8 cellular contexts compared by ENCODE assay signal in the genomic region with DNA sequence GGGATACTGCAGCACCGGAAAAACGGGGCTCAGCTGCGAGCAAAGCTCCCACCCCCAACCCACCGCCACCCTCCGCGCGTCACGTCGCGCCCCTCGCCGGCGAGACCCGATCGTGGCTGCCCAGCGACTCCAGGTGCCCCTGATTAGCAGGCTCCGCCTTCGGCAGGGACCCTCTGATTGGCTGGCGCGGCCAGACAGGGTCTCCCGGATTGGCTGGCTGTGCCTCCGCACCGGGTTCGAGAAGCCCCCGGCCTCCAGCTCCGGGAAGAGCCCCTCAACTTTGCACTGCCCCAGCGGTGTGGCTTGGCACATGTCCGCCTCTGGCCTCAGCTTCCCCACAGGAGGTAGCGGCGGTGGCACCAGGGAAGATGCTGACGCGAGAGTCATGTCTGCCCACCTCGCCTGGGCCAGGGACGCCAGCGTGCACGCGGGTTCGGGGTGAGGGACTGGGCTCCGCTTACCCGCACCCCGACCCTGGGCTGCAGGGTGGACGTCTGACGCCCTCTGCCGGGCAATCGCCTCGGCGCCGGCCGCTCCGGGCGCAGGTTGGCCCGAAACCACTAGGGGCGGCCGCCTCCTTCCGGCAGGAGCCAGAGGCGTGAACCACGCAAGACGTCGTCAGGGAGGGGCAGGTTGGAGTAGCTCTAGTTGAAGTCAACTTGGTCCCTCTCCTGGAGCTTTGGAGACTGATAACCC. TPM values are rescaled to one million over a fixed set of nuclear protein-coding genes. Genes with fewer than 3 reads are reported as not detected.
DNase-seq lines count a peak whose midpoint lies in the region; ATAC-seq and TF ChIP-seq lines count a peak whose summit lies in the region.

No MANE protein-coding gene starts in this region.

- H3K4me1 Mint-ChIP-seq in natural killer cell: peaks cover 60 to 72% of the 10 kb centered on the region in 2 donors

- intact Hi-C loops in Panc1 (cut with micrococcal nuclease; ENCODE audit: unreplicated experiment): loop anchor here (2.0 to 5.0 kb wide), 2 partner anchors 95 to 97 kb away; partner anchors contain the start of gene PSMD9
- intact Hi-C loops in natural killer cell (cut with micrococcal nuclease): loop anchor here (1.0 to 5.0 kb wide), 5 partner anchors 8 to 97 kb away; partner anchors contain the start of genes PSMD9 and TMEM120B

- H3K4me3 Mint-ChIP-seq in natural killer cell: peak overlapping the region; percentile 95

- in situ Hi-C loops in Panc1 (cut with HindIII; ENCODE audit: low pct_unique_long_range_greater_than_20kb, low sequenced_read_pairs): no loop called here

- H3K4me2 ChIP-seq in fibroblast of lung (ENCODE audit: extremely low read depth, insufficient read depth, low read length): peak overlapping the region; percentile 97

- H3K4me3 ChIP-seq in Panc1 (ENCODE audit: low read depth in 2 of 2, low read length in 2 of 2): peak overlapping the region; percentile 75 to 77
- H3K4me3 ChIP-seq in fibroblast of lung (replicated peaks in 1 of 4; ENCODE audit: control extremely low read depth in 1 of 4, insufficient read depth in 1 of 4, low read depth in 3 of 4, low read length in 4 of 4): peak overlapping the region; percentile 48 to 64 (median 62)

- POLR2A ChIA-PET in Panc1 (lab: Charles Lee): interaction anchor here (1.2 to 1.5 kb wide), 2 partner anchors 8 to 17 kb away, joined by 3 read pairs; no protein-coding TSS in a partner anchor

- H3K36me3 ChIP-seq in Panc1 (ENCODE audit: control insufficient read depth, insufficient read depth, low read length): peaks cover 4% of the 10 kb centered on the region; the same call in 1 of the 2 replicates
- peaks cover 10% of the 10 kb centered on the region for H3K36me3 ChIP-seq in fibroblast of lung (ENCODE audit: control insufficient read depth, insufficient read depth, low read length)

- peak overlapping the region; percentile 69 for H2AFZ ChIP-seq in fibroblast of lung (ENCODE audit: low read length)

- H3K9me3 Mint-ChIP-seq in natural killer cell: no peaks in the 10 kb centered on the region

- H3K79me2 ChIP-seq in fibroblast of lung (ENCODE audit: control insufficient read depth, insufficient read depth, low read length): peaks cover 27% of the 10 kb centered on the region

- peak overlapping the region; percentile 46 for H3K9ac ChIP-seq in fibroblast of lung (ENCODE audit: insufficient read depth, low read length)

- peak; percentile 40 for ATAC-seq in GM21515 (IDR thresholded peaks at IDR 0.05; ENCODE audit: unreplicated experiment)
- ATAC-seq in Panc1: peak; percentile 66
- peak; percentile 48 to 81 (median 59) for ATAC-seq in natural killer cell
- peak; percentile 65 for ATAC-seq in stimulated activated naive CD8-positive, alpha-beta T cell treated with anti-CD3 and anti-CD28 coated beads, Interleukin-15, Interleukin-2, amounts not matched to agents 100 U/mL and 50 U/mL, for 24 hours

- CTCF ChIA-PET in Panc1 (lab: Charles Lee): interaction anchor here (0.5 to 4.3 kb wide), 17 partner anchors 9 to 241 kb away, joined by 3 to 72 read pairs (median 4); partner anchors contain the start of genes CFAP251, PSMD9 and SETD1B

- TF ChIP-seq CTCF in Panc1 (IDR thresholded peaks at IDR 0.05): peak; percentile 97
- peak; percentile 97 to 98 for TF ChIP-seq CTCF in fibroblast of lung (conservative IDR thresholded peaks at IDR 0.05 in 1 of 2, IDR thresholded peaks at IDR 0.05 in 1 of 2; ENCODE audit: low read depth in 1 of 2, low read length in 2 of 2)
- peak; percentile 97 for TF ChIP-seq CTCF in natural killer cell (IDR thresholded peaks at IDR 0.05)

- H3K27ac ChIP-seq in Panc1 (ENCODE audit: low read length): peak overlapping the region; percentile 91
- peak overlapping the region; percentile 90 for H3K27ac ChIP-seq in fibroblast of lung (ENCODE audit: insufficient read depth, low read length)

- no TSS peak for BruUV-seq in Panc1 (replicated peaks; lab: Mats Ljungman, UMichigan)

- H4K20me1 ChIP-seq in fibroblast of lung (ENCODE audit: control insufficient read depth, extremely low read depth, insufficient read depth, low read length): no peaks in the 10 kb centered on the region

- no peaks in the 10 kb centered on the region for H3K27me3 Mint-ChIP-seq in natural killer cell (ENCODE audit: low read depth in 2 of 2)

- H3K4me1 ChIP-seq in Panc1 (ENCODE audit: control insufficient read depth, insufficient read depth, low read length) (peaks cover 68% of the 10 kb centered on the region), fibroblast of lung (ENCODE audit: control insufficient read depth, extremely low read depth, insufficient read depth, low read length) (peaks cover 39% of the 10 kb centered on the region)

- DNase-seq in DMS 273 treated with DMSO at 0.1 percent for 48 hours (lab: John Stamatoyannopoulos, UW) (peak; percentile 61), HuH-7 (ENCODE audit: low spot score) (peak; percentile 92), Panc1 (ENCODE audit: low read depth, low spot score) (no peak), activated T-helper 1 cell treated with Interleukin-2 at 50 U/mL for 16 hours (ENCODE audit: low read depth) (peak; percentile 93), fibroblast of lung (ENCODE audit: low read depth in 2 of 2) (peak; percentile 91), natural killer cell (peak; percentile 97)
- DNase-seq in stimulated activated naive CD8-positive, alpha-beta T cell treated with anti-CD3 and anti-CD28 coated beads, Interleukin-15, Interleukin-2, amounts not matched to agents 100 U/mL and 50 U/mL, for 24 hours: peak; percentile 97

- no peaks in the 10 kb centered on the region for H3K9me3 ChIP-seq in Panc1 (ENCODE audit: control insufficient read depth, insufficient read depth, low read depth, low read length)
- H3K9me3 ChIP-seq in fibroblast of lung (ENCODE audit: control insufficient read depth, insufficient read depth, low read depth, low read length): no peaks in the 10 kb centered on the region

- peak overlapping the region; percentile 100 for H3K27ac Mint-ChIP-seq in natural killer cell

- H3K27me3 ChIP-seq in Panc1 (ENCODE audit: control insufficient read depth, insufficient read depth, low read length) (no peaks in the 10 kb centered on the region), fibroblast of lung (ENCODE audit: control insufficient read depth, insufficient read depth, low read length) (no peaks in the 10 kb centered on the region)

- no peaks in the 10 kb centered on the region for H3K36me3 Mint-ChIP-seq in natural killer cell

RNA-seq across cellular contexts. Expression of gene RHOF, which starts 0.5 kb away (rescaled TPM):
- 71.8 TPM for total RNA-seq in Panc1 (2021; ENCODE audit: unreplicated experiment)
- 81.8 TPM for polyA plus RNA-seq in Panc1 (2012; ENCODE audit: insufficient read length)
- total RNA-seq in fibroblast of lung: 5.6 and 6.8 TPM in 2 replicates
- polyA plus RNA-seq in fibroblast of lung: 2.3 and 4.8 TPM in 2 replicates
- 4.2 and 8.9 TPM in 2 replicates for polyA plus RNA-seq in fibroblast of lung (2012)
- 4.7 and 8.5 TPM in 2 replicates for polyA minus RNA-seq in fibroblast of lung (ENCODE audit: low replicate concordance)
- 100 to 1,000 TPM; 146 to 201 (median 177) TPM for total RNA-seq in natural killer cell

RNA-seq across cellular contexts. Expression of gene SETD1B, which starts 9.8 kb away (rescaled TPM):
- 31.2 TPM for total RNA-seq in Panc1 (2021; ENCODE audit: unreplicated experiment)
- polyA plus RNA-seq in Panc1 (2012; ENCODE audit: insufficient read length): 24.0 TPM
- 2.1 and 3.5 TPM in 2 replicates for total RNA-seq in fibroblast of lung
- polyA plus RNA-seq in fibroblast of lung: 1.2 and 1.7 TPM in 2 replicates
- 8.7 and 9.8 TPM in 2 replicates for polyA plus RNA-seq in fibroblast of lung (2012)
- 12.2 and 13.1 TPM in 2 replicates for polyA minus RNA-seq in fibroblast of lung (ENCODE audit: low replicate concordance)
- total RNA-seq in natural killer cell: 10 to 100 TPM; 55.1 to 57.5 (median 56.2) TPM
